ENCODE assay signal across 16 cellular contexts in genomic region chr15:96230557-96231181, GRCh38.
A peak's percentile ranks its signal among the peaks of the same experiment; 100 is the strongest.
DNase-seq lines count a peak whose midpoint lies in the region; ATAC-seq and TF ChIP-seq lines count a peak whose summit lies in the region.
"Had no signal": no experiment of that assay in that cellular context is flagged by ENCODE, and none has a peak within 500 bp of the region (broad histone marks: within the 10 kb centered on the region; RNA-seq: fewer than 3 reads in every experiment).

No MANE protein-coding gene starts in this region.

- no peak for TF ChIP-seq CTCF in astrocyte of the spinal cord (IDR thresholded peaks at IDR 0.05; ENCODE audit: low read depth, low read length)
- no peak for TF ChIP-seq CTCF in endothelial cell (IDR thresholded peaks at IDR 0.05; ENCODE audit: unreplicated experiment)

- H3K9me3 Mint-ChIP-seq in endothelial cell (ENCODE audit: unreplicated experiment): no peaks in the 10 kb centered on the region

- H3K4me1 Mint-ChIP-seq in endothelial cell (ENCODE audit: unreplicated experiment): peaks cover 9% of the 10 kb centered on the region
- H3K4me1 Mint-ChIP-seq: activated CD4-positive, alpha-beta T cell treated with anti-CD3 and anti-CD28 coated beads for 36 hours had no signal

- no peak overlapping the region for H3K4me3 ChIP-seq in astrocyte of the spinal cord (ENCODE audit: low read depth, low read length)
- H3K4me3 ChIP-seq: SJCRH30 had no signal

- ATAC-seq in HG03442 (IDR thresholded peaks at IDR 0.05; ENCODE audit: unreplicated experiment) (no peak), GM18907 (IDR thresholded peaks at IDR 0.05; ENCODE audit: unreplicated experiment) (no peak)
- ATAC-seq: activated CD4-positive, alpha-beta T cell treated with anti-CD3 and anti-CD28 coated beads for 36 hours; activated naive CD4-positive, alpha-beta T cell treated with anti-CD3 and anti-CD28 coated beads, Interleukin-2, amount 50 U/mL, for 72 hours had no signal

- peak; percentile 8 for DNase-seq in A172 (ENCODE audit: low spot score)
- peak; percentile 66 for DNase-seq in HT1080 (ENCODE audit: low read depth)
- DNase-seq in astrocyte of the spinal cord (ENCODE audit: low read depth, low spot score): peak; percentile 49
- peak; percentile 18 for DNase-seq in glomerular endothelial cell (ENCODE audit: extremely low read depth, low read depth, low spot score)
- DNase-seq in OCI-M2 (lab: John Stamatoyannopoulos, UW; ENCODE audit: unreplicated experiment): no peak
- no peak for DNase-seq in endothelial cell (ENCODE audit: low spot score)
- DNase-seq: activated CD4-positive, alpha-beta T cell treated with anti-CD3 and anti-CD28 coated beads for 36 hours; cerebellar nuclear complex; hippocampal formation; NCI-H2029 treated with DMSO at 0.1 percent for 48 hours; NK-92 treated with Interleukin-12 subunit alpha and Interleukin-12 subunit beta, amount 100 ng/mL, for 24 hours; SJCRH30 had no signal

- no peaks in the 10 kb centered on the region for H3K27me3 Mint-ChIP-seq in endothelial cell (ENCODE audit: unreplicated experiment)
- H3K27me3 Mint-ChIP-seq: activated CD4-positive, alpha-beta T cell treated with anti-CD3 and anti-CD28 coated beads for 36 hours; progenitor cell of endocrine pancreas had no signal

- no peak overlapping the region for H3K27ac Mint-ChIP-seq in endothelial cell (ENCODE audit: unreplicated experiment)
- H3K27ac Mint-ChIP-seq: activated CD4-positive, alpha-beta T cell treated with anti-CD3 and anti-CD28 coated beads for 36 hours; activated naive CD4-positive, alpha-beta T cell treated with anti-CD3 and anti-CD28 coated beads, Interleukin-2, amount 50 U/mL, for 72 hours; progenitor cell of endocrine pancreas had no signal

- in situ Hi-C loops in astrocyte of the spinal cord (cut with HindIII; ENCODE audit: low sequenced_read_pairs): no loop called here

- H3K36me3 Mint-ChIP-seq in endothelial cell (ENCODE audit: low read depth, unreplicated experiment): no peaks in the 10 kb centered on the region
- H3K36me3 Mint-ChIP-seq: activated naive CD4-positive, alpha-beta T cell treated with anti-CD3 and anti-CD28 coated beads, Interleukin-2, amount 50 U/mL, for 72 hours had no signal

- H3K4me3 Mint-ChIP-seq in endothelial cell (ENCODE audit: unreplicated experiment): no peak overlapping the region
- H3K4me3 Mint-ChIP-seq: activated CD4-positive, alpha-beta T cell treated with anti-CD3 and anti-CD28 coated beads for 36 hours had no signal

Comparison
In these comparisons a context has a peak if more than half of its experiments do, and no peak if none do; other contexts are left out.
1. DNase-seq: peak in A172 (single experiment), HT1080 (single experiment), astrocyte of the spinal cord (single experiment) and glomerular endothelial cell (single experiment); none in OCI-M2 (single experiment) and endothelial cell (single experiment).